ENCODE assay signal across 25 cellular contexts in genomic region chr6:157283330-157283898, GRCh38.
"Had no signal": no experiment of that assay in that cellular context is flagged by ENCODE, and none has a peak within 500 bp of the region (broad histone marks: within the 10 kb centered on the region; RNA-seq: fewer than 3 reads in every experiment).

No MANE protein-coding gene starts in this region.

- H3K9me3 Mint-ChIP-seq: activated CD4-positive, alpha-beta T cell treated with anti-CD3 and anti-CD28 coated beads, Interleukin-2, amount 10 ng/mL, durations not matched to agents 7 days and 5 days; activated CD8-positive, alpha-beta T cell treated with anti-CD3 and anti-CD28 coated beads for 36 hours; activated T-cell treated with anti-CD3 and anti-CD28 coated beads, Interleukin-2, amount 50 U/mL, for 24 hours; nephron; stimulated activated effector memory CD8-positive, alpha-beta T cell treated with anti-CD3 and anti-CD28 coated beads, Interleukin-12 subunit alpha, Interleukin-12 subunit beta, amount 100 ng/mL, for 72 hours; stimulated activated naive CD8-positive, alpha-beta T cell treated with anti-CD3 and anti-CD28 coated beads, Interleukin-15, Interleukin-2, amounts not matched to agents 100 ng/mL and 50 ng/mL, for 24 hours; WTC11 had no signal

- H3K36me3 ChIP-seq: colonic mucosa, lower lobe of right lung, pancreas, thoracic aorta had no signal

- H3K9me3 ChIP-seq: body of pancreas, colonic mucosa, left lung, lower lobe of right lung, pancreas, psoas muscle, sigmoid colon, thoracic aorta had no signal

- H3K4me3 Mint-ChIP-seq: activated CD4-positive, alpha-beta T cell treated with anti-CD3 and anti-CD28 coated beads, Interleukin-2, amount 10 ng/mL, durations not matched to agents 7 days and 5 days; activated CD8-positive, alpha-beta T cell treated with anti-CD3 and anti-CD28 coated beads for 36 hours; activated naive CD8-positive, alpha-beta T cell; activated T-cell treated with anti-CD3 and anti-CD28 coated beads, Interleukin-2, amount 50 U/mL, for 24 hours; nephron; stimulated activated effector memory CD8-positive, alpha-beta T cell treated with anti-CD3 and anti-CD28 coated beads, Interleukin-12 subunit alpha, Interleukin-12 subunit beta, amount 100 ng/mL, for 72 hours; stimulated activated naive CD8-positive, alpha-beta T cell treated with anti-CD3 and anti-CD28 coated beads, Interleukin-15, Interleukin-2, amounts not matched to agents 100 ng/mL and 50 ng/mL, for 24 hours; T-helper 17 cell; WTC11 had no signal

- H3K4me1 Mint-ChIP-seq: activated CD4-positive, alpha-beta T cell treated with anti-CD3 and anti-CD28 coated beads, Interleukin-2, amount 10 ng/mL, durations not matched to agents 7 days and 5 days; nephron had no signal

- H3K36me3 Mint-ChIP-seq: activated naive CD8-positive, alpha-beta T cell; WTC11 had no signal

- H3K27ac Mint-ChIP-seq: activated CD4-positive, alpha-beta T cell treated with anti-CD3 and anti-CD28 coated beads, Interleukin-2, amount 10 ng/mL, durations not matched to agents 7 days and 5 days; activated CD8-positive, alpha-beta T cell treated with anti-CD3 and anti-CD28 coated beads for 36 hours; activated naive CD8-positive, alpha-beta T cell; activated T-cell treated with anti-CD3 and anti-CD28 coated beads, Interleukin-2, amount 50 U/mL, for 24 hours; nephron; stimulated activated effector memory CD8-positive, alpha-beta T cell treated with anti-CD3 and anti-CD28 coated beads, Interleukin-12 subunit alpha, Interleukin-12 subunit beta, amount 100 ng/mL, for 72 hours; stimulated activated naive CD8-positive, alpha-beta T cell treated with anti-CD3 and anti-CD28 coated beads, Interleukin-15, Interleukin-2, amounts not matched to agents 100 ng/mL and 50 ng/mL, for 24 hours; T-helper 17 cell; WTC11 had no signal

- ATAC-seq: activated CD8-positive, alpha-beta T cell treated with anti-CD3 and anti-CD28 coated beads for 36 hours; body of pancreas; left lung; lower lobe of right lung; pancreas; psoas muscle; T-helper 17 cell; WTC11 had no signal

- H3K27me3 ChIP-seq: body of pancreas, colonic mucosa, left lung, pancreas, sigmoid colon had no signal

- H3K27ac ChIP-seq: body of pancreas, colonic mucosa, left lung, lower lobe of right lung, pancreas, psoas muscle, sigmoid colon, thoracic aorta had no signal

- H3K4me1 ChIP-seq: colonic mucosa, left lung, lower lobe of right lung, psoas muscle, sigmoid colon had no signal

- H3K27me3 Mint-ChIP-seq: activated CD4-positive, alpha-beta T cell treated with anti-CD3 and anti-CD28 coated beads, Interleukin-2, amount 10 ng/mL, durations not matched to agents 7 days and 5 days; activated CD8-positive, alpha-beta T cell treated with anti-CD3 and anti-CD28 coated beads for 36 hours; activated naive CD8-positive, alpha-beta T cell; activated T-cell treated with anti-CD3 and anti-CD28 coated beads, Interleukin-2, amount 50 U/mL, for 24 hours; stimulated activated naive CD8-positive, alpha-beta T cell treated with anti-CD3 and anti-CD28 coated beads, Interleukin-15, Interleukin-2, amounts not matched to agents 100 ng/mL and 50 ng/mL, for 24 hours had no signal

- H3K4me3 ChIP-seq: body of pancreas, colonic mucosa, left lung, lower lobe of right lung, pancreas, psoas muscle, sigmoid colon, thoracic aorta had no signal

- DNase-seq: activated CD4-positive, alpha-beta T cell treated with anti-CD3 and anti-CD28 coated beads for 1 hour; activated CD4-positive, alpha-beta T cell treated with anti-CD3 and anti-CD28 coated beads, Interleukin-2, amount 10 ng/mL, durations not matched to agents 7 days and 5 days; activated CD8-positive, alpha-beta T cell treated with anti-CD3 and anti-CD28 coated beads for 36 hours; activated T-cell treated with anti-CD3 and anti-CD28 coated beads, Interleukin-2, amount 50 U/mL, for 24 hours; body of pancreas; cerebellar nuclear complex; colonic mucosa; effector CD8-positive, alpha-beta T cell; left lung; lower lobe of right lung; mesenchymal stem cell; psoas muscle; sigmoid colon; small intestine; stimulated activated CD4-positive, alpha-beta T cell treated with anti-CD3 and anti-CD28 coated beads, Interleukin-4, amount 100 ng/mL, for 24 hours; T-helper 17 cell; T1000; trophoblast cell had no signal
